24 cellular contexts compared by ENCODE assay signal in genomic region chr15:70385052-70385451, GRCh38.
A peak's percentile ranks its signal among the peaks of the same experiment; 100 is the strongest.
DNase-seq lines count a peak whose midpoint lies in the region; ATAC-seq and TF ChIP-seq lines count a peak whose summit lies in the region.
"Had no signal": no experiment of that assay in that cellular context is flagged by ENCODE, and none has a peak within 500 bp of the region (broad histone marks: within the 10 kb centered on the region; RNA-seq: fewer than 3 reads in every experiment).

No MANE protein-coding gene starts in this region.

- H3K36me3 ChIP-seq in WERI-Rb-1 (no peaks in the 10 kb centered on the region), left ventricle myocardium inferior (no peaks in the 10 kb centered on the region)

- TF ChIP-seq CTCF in WERI-Rb-1 (IDR thresholded peaks at IDR 0.05; ENCODE audit: low read depth, low read length) (no peak), left ventricle myocardium inferior (IDR thresholded peaks at IDR 0.05; ENCODE audit: borderline replicate concordance) (no peak)

- H3K27ac ChIP-seq in WERI-Rb-1, result no peak overlapping the region
- no peak overlapping the region for H3K27ac ChIP-seq in left ventricle myocardium inferior (replicated peaks)
- H3K27ac ChIP-seq: C4-2B, HL-60 had no signal

- no peak overlapping the region for H3K4me3 ChIP-seq in WERI-Rb-1 (ENCODE audit: low read depth, low read length)
- H3K4me3 ChIP-seq in left ventricle myocardium inferior, result no peak overlapping the region

- intact Hi-C loops in left ventricle myocardium inferior (cut with micrococcal nuclease), result no loop called here

- no peaks in the 10 kb centered on the region for H3K27me3 ChIP-seq in WERI-Rb-1 (ENCODE audit: insufficient read depth, low read depth, severe bottlenecking)
- H3K27me3 ChIP-seq in left ventricle myocardium inferior (ENCODE audit: low read depth), result no peaks in the 10 kb centered on the region

- ATAC-seq in left lobe of liver (peak; percentile 56), HG03378 (IDR thresholded peaks at IDR 0.05; ENCODE audit: unreplicated experiment) (no peak)

- H3K9me3 ChIP-seq in WERI-Rb-1 (ENCODE audit: severe bottlenecking) (no peaks in the 10 kb centered on the region), left ventricle myocardium inferior (replicated peaks) (peaks cover 9% of the 10 kb centered on the region)

- DNase-seq in NCI-H82 (lab: John Stamatoyannopoulos, UW) (peak; percentile 24), NCI-H82 treated with DMSO at 0.1 percent for 48 hours (lab: John Stamatoyannopoulos, UW; ENCODE audit: unreplicated experiment) (no peak), WERI-Rb-1 (peak; percentile 40), left lobe of liver (ENCODE audit: low spot score) (peak; percentile 44), OCI-M2 (lab: John Stamatoyannopoulos, UW; ENCODE audit: unreplicated experiment) (no peak), NCI-H2171 treated with DMSO at 0.1 percent for 48 hours (lab: John Stamatoyannopoulos, UW) (no peak), left ventricle myocardium inferior (no peak)
- DNase-seq: AML-193; Calu3; CD8-positive, alpha-beta memory T cell; DMS53; EL; KBM-7; MM.1S; NCI-H1092; NCI-H1436; NCI-H187 treated with DMSO at 0.1 percent for 48 hours; NCI-H345; NCI-H524; OCI-M1; Right ventricle myocardium superior had no signal

- H3K4me1 ChIP-seq in left ventricle myocardium inferior, result no peaks in the 10 kb centered on the region

Comparison
In these comparisons a context has a peak if more than half of its experiments do, and no peak if none do; other contexts are left out.
1. DNase-seq: peak in NCI-H82 (single experiment), WERI-Rb-1 (single experiment) and left lobe of liver (single experiment); none in NCI-H82 treated with DMSO at 0.1 percent for 48 hours (single experiment), OCI-M2 (single experiment), NCI-H2171 treated with DMSO at 0.1 percent for 48 hours (single experiment) and left ventricle myocardium inferior (single experiment).